Comparison of ENCODE assay signal across 18 cellular contexts in genomic region chr20:57200882-57201723, GRCh38.
"Had no signal": no experiment of that assay in that cellular context is flagged by ENCODE, and none has a peak within 500 bp of the region (broad histone marks: within the 10 kb centered on the region; RNA-seq: fewer than 3 reads in every experiment).

No MANE protein-coding gene starts in this region.

- H3K36me3 ChIP-seq: adrenal gland, colonic mucosa, gastroesophageal sphincter, heart right ventricle, transverse colon had no signal

- H3K4me1 ChIP-seq: adrenal gland, colonic mucosa, gastroesophageal sphincter, transverse colon had no signal

- H3K27me3 ChIP-seq: adrenal gland, colonic mucosa, transverse colon had no signal

- ATAC-seq: activated CD8-positive, alpha-beta T cell treated with anti-CD3 and anti-CD28 coated beads for 36 hours; activated T-cell treated with anti-CD3 and anti-CD28 coated beads, Interleukin-2, amount 50 U/mL, for 4 hours; gastroesophageal sphincter; left lobe of liver; mucosa of descending colon; naive thymus-derived CD8-positive, alpha-beta T cell had no signal

- H3K27ac ChIP-seq: colonic mucosa, gastroesophageal sphincter, heart right ventricle, skin epidermis, transverse colon had no signal

- H3K4me3 ChIP-seq: adrenal gland, colonic mucosa, gastroesophageal sphincter, heart right ventricle, mucosa of descending colon, skin epidermis, transverse colon had no signal

- DNase-seq: activated B cell treated with CpG ODN at 0.5 μM for 24 hours; activated CD4-positive, alpha-beta T cell treated with anti-CD3 and anti-CD28 coated beads for 48 hours; activated CD8-positive, alpha-beta T cell treated with anti-CD3 and anti-CD28 coated beads for 36 hours; activated effector memory CD4-positive, alpha-beta T cell treated with Interleukin-2 at 50 U/mL for 16 hours; activated T-cell treated with anti-CD3 and anti-CD28 coated beads, Interleukin-2, amount 50 U/mL, for 4 hours; central memory CD4-positive, alpha-beta T cell; colonic mucosa; heart right ventricle; mucosa of descending colon; naive thymus-derived CD8-positive, alpha-beta T cell; stimulated activated CD4-positive, alpha-beta T cell treated with anti-CD3 and anti-CD28 coated beads, Interleukin-4, amount 100 ng/mL, for 24 hours; stimulated activated naive CD4-positive, alpha-beta T cell; T-helper 2 cell; transverse colon had no signal

- H3K9me3 ChIP-seq: adrenal gland, colonic mucosa, heart right ventricle, mucosa of descending colon, transverse colon had no signal
